In the genomic region with DNA sequence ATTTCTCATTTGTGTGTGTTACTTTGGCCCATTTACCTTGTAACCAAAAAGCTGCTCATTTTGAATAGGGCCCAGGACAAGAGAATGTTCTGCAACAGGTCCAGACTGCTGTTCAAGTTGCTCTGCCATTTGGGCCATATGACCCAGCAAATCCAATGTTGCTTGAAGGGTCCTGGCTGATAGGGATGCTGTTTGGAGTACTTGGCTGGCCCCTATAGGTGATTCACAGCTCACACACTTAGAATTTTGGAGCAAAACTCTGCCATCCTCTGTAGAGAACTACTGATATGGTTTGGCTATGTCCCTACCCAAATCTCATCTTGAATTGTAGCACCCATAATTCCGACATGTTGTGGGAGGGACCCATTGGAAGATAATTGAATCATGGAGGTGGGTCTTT, we compare ENCODE assay signal across 2 cellular contexts.
TF ChIP-seq lines count a peak whose summit lies in the region.

No MANE protein-coding gene starts in this region.

TF ChIP-seq in HepG2, 621 proteins besides CTCF, POLR2A, EP300 and RAD21 (continued from another document):
- no peak for TF ChIP-seq MLLT10 (CRISPR knock-in tag; IDR thresholded peaks at IDR 0.05)
- TF ChIP-seq ZNF550 (CRISPR knock-in tag; IDR thresholded peaks at IDR 0.05; ENCODE audit: borderline replicate concordance): no peak

TF ChIP-seq in WTC11, 78 proteins besides CTCF, POLR2A, EP300 and RAD21 (continued from another document):
- TF ChIP-seq, protein P1, sequence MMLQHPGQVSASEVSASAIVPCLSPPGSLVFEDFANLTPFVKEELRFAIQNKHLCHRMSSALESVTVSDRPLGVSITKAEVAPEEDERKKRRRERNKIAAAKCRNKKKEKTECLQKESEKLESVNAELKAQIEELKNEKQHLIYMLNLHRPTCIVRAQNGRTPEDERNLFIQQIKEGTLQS (CRISPR knock-in tag; conservative IDR thresholded peaks at IDR 0.05): no peak
- TF ChIP-seq NFE2L1 (CRISPR knock-in tag; IDR thresholded peaks at IDR 0.05): no peak
- TF ChIP-seq GABPB1 (CRISPR knock-in tag; IDR thresholded peaks at IDR 0.05): no peak
- TF ChIP-seq ZNF396 (CRISPR knock-in tag; IDR thresholded peaks at IDR 0.05; ENCODE audit: borderline replicate concordance): no peak
- TF ChIP-seq, protein P2, sequence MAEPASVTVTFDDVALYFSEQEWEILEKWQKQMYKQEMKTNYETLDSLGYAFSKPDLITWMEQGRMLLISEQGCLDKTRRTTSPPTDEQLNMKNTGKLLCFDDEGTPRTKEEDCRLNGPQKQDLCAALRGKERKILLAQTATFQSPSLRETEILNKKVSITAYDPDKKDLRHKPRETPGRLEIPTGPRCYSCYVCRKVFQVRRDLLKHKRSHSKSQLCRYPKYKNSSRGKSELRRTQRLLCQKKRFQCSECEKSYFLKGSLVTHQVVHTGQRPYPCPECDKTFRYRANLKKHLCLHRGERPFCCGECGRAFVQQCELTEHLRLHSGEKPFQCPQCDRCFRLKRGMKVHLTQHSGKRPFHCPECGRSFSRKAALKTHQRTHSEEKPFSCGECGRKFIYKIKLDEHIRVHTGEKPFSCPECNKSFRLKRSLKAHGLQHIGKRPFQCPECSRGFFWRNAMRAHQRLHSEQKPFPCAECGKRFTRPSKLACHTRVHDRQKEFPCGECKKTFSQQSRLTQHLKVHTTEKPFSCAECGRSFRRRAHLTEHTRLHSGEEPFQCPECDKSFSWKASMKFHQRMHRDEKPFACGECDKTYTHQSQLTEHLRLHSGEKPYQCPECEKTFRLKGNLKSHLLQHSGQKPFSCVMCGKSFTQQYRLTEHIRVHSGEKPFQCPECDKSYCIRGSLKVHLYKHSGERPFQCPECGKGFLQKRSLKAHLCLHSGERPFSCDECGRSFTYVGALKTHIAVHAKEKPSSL (CRISPR knock-in tag; conservative IDR thresholded peaks at IDR 0.05): no peak
- TF ChIP-seq, protein P3, sequence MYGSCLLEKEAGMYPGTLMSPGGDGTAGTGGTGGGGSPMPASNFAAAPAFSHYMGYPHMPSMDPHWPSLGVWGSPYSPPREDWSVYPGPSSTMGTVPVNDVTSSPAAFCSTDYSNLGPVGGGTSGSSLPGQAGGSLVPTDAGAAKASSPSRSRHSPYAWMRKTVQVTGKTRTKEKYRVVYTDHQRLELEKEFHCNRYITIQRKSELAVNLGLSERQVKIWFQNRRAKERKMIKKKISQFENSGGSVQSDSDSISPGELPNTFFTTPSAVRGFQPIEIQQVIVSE (CRISPR knock-in tag; IDR thresholded peaks at IDR 0.05; ENCODE audit: borderline replicate concordance): no peak
- TF ChIP-seq, protein P4, sequence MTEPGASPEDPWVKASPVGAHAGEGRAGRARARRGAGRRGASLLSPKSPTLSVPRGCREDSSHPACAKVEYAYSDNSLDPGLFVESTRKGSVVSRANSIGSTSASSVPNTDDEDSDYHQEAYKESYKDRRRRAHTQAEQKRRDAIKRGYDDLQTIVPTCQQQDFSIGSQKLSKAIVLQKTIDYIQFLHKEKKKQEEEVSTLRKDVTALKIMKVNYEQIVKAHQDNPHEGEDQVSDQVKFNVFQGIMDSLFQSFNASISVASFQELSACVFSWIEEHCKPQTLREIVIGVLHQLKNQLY (CRISPR knock-in tag; IDR thresholded peaks at IDR 0.05): no peak
- no peak for TF ChIP-seq ZNF423 (CRISPR knock-in tag; IDR thresholded peaks at IDR 0.05)
- no peak for TF ChIP-seq SMAD4 (CRISPR knock-in tag; IDR thresholded peaks at IDR 0.05)
- no peak for TF ChIP-seq SMAD3 (CRISPR knock-in tag; IDR thresholded peaks at IDR 0.05; ENCODE audit: borderline replicate concordance)
- no peak for TF ChIP-seq MXD4 (CRISPR knock-in tag; IDR thresholded peaks at IDR 0.05; ENCODE audit: borderline replicate concordance)
- TF ChIP-seq, protein P5, sequence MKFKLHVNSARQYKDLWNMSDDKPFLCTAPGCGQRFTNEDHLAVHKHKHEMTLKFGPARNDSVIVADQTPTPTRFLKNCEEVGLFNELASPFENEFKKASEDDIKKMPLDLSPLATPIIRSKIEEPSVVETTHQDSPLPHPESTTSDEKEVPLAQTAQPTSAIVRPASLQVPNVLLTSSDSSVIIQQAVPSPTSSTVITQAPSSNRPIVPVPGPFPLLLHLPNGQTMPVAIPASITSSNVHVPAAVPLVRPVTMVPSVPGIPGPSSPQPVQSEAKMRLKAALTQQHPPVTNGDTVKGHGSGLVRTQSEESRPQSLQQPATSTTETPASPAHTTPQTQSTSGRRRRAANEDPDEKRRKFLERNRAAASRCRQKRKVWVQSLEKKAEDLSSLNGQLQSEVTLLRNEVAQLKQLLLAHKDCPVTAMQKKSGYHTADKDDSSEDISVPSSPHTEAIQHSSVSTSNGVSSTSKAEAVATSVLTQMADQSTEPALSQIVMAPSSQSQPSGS (CRISPR knock-in tag; IDR thresholded peaks at IDR 0.05; ENCODE audit: borderline replicate concordance, low read depth): no peak
- TF ChIP-seq ETV6 (CRISPR knock-in tag; IDR thresholded peaks at IDR 0.05): no peak
